ENCODE assay signal across 8 cellular contexts in the genomic region with DNA sequence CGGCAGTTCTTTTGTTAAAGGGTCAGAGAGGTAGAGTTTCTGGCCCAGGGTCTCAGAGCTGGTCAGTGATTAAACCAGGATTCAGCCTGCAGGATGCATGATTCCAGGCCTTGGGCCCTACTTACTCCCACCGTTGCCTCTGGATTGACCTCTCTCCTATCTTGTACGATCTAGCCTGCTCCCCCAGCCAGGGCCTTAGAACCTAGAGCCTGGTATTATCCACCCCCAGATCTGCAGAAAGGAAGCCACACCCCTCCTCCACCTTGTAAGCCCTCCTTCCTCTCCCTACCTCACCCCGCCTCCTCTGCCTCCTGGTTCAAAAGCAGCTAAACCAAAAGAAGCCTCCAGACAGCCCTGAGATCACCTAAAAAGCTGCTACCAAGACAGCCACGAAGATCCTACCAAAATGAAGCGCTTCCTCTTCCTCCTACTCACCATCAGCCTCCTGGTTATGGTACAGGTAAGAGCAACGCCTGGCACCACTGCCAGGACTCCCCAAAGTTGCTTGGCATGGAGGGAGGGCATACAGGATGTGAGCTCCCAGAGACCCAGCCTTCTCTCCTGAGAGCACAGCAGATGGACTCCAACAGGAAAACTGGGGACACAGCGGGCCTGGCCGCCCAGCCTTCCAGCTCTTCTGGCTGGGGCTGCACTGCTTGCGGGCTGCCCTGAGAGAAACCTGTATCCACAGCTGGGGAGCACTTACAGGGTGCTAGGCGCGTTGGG. TPM values are rescaled to one million over a fixed set of nuclear protein-coding genes. Genes with fewer than 3 reads are reported as not detected.
DNase-seq lines count a peak whose midpoint lies in the region; ATAC-seq and TF ChIP-seq lines count a peak whose summit lies in the region.

Gene CD52, plus strand, starts transcription at position 347 of the 726 bp plus-strand sequence. Its CDS starts 60 bp downstream, at position 407.

- no peak for ATAC-seq in GM18505 (IDR thresholded peaks at IDR 0.05; ENCODE audit: unreplicated experiment)
- no peak for ATAC-seq in upper lobe of left lung (ENCODE audit: low FRiP score in 2 of 2)

- WGBS in upper lobe of left lung, 2 donors = 60 to 61% methylated on average over 8 to 12 of the region's 12 CpGs

- peaks cover 97% of the 10 kb centered on the region for H3K4me1 ChIP-seq in mononuclear cell (ENCODE audit: insufficient read depth, low read length)
- peaks cover 10 to 24% (median 20%) of the 10 kb centered on the region in 4 donors for H3K4me1 ChIP-seq in upper lobe of left lung

- H3K27me3 ChIP-seq in mononuclear cell (ENCODE audit: insufficient read depth, low read length) (no peaks in the 10 kb centered on the region), upper lobe of left lung (no peaks in the 10 kb centered on the region)

- peak; percentile 45 for DNase-seq in KG1 (lab: John Stamatoyannopoulos, UW)
- DNase-seq in activated T-cell treated with anti-CD3 and anti-CD28 coated beads for 1 hour (ENCODE audit: low read depth) = peak; percentile 53
- DNase-seq in upper lobe of left lung = no peak
- no peak for DNase-seq in NCI-H226
- DNase-seq in NCI-H1930 (lab: John Stamatoyannopoulos, UW) = no peak
- no peak for DNase-seq in retina

- peak within 1 kb of the TSS; percentile 67 for H3K4me3 ChIP-seq in mononuclear cell (ENCODE audit: low read length)
- H3K4me3 ChIP-seq in upper lobe of left lung = peak within 1 kb of the TSS in 3 of 4 donors; percentile 29 to 43 (median 39)

- TF ChIP-seq EP300 in upper lobe of left lung (IDR thresholded peaks at IDR 0.05) = no peak

- peak; percentile 91 for TF ChIP-seq POLR2A in GM18505 (IDR thresholded peaks at IDR 0.05; ENCODE audit: borderline replicate concordance, extremely low read depth, insufficient read depth, insufficient read length)
- TF ChIP-seq POLR2A in upper lobe of left lung (IDR thresholded peaks at IDR 0.05) = peak in 1 of 4 donors; percentile 44

- H3K36me3 ChIP-seq in upper lobe of left lung = no peaks in the 10 kb centered on the region

- peak within 1 kb of the TSS; percentile 57 to 76 (median 70) for H3K27ac ChIP-seq in upper lobe of left lung

- TF ChIP-seq CTCF in upper lobe of left lung (IDR thresholded peaks at IDR 0.05) = no peak

- no peaks in the 10 kb centered on the region for H3K9me3 ChIP-seq in mononuclear cell (ENCODE audit: low read depth, low read length)
- no peaks in the 10 kb centered on the region for H3K9me3 ChIP-seq in upper lobe of left lung

RNA-seq across cellular contexts. Expression of gene CD52, which starts in this region (rescaled TPM):
- total RNA-seq in mononuclear cell = 428 TPM
- 100 to 1,000 TPM in 5 of 6 donors, 10 to 100 TPM in 1; 74.4 to 437 (median 172) TPM for total RNA-seq in upper lobe of left lung

Comparison
In these comparisons a context has a peak if more than half of its experiments do, and no peak if none do; other contexts are left out.
1. DNase-seq: peak in KG1 (single experiment) and activated T-cell treated with anti-CD3 and anti-CD28 coated beads for 1 hour (single experiment); none in upper lobe of left lung (0 of 2), NCI-H226 (single experiment), NCI-H1930 (0 of 2) and retina (single experiment).